Comparison of ENCODE assay signal across 28 cellular contexts in the genomic region with DNA sequence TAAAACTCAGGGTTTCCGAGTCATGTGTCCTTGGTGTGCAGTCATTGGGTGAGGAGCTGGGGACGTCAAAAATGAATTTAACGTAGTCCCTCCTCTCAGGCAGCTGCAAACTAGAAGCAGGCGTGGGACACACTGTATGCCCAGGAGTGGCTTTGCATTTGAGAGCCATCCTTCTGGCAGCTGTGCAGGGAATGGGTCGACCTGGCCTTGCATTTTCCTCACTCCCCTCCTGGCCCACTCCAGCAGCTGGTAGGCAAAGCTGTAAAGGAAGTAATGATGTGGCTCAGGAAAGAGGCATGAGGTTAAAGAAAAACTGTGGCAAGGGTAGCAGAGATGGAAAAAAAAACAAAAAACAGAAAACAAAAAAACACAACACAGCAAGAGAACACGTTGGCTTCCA. TPM values are rescaled to one million over a fixed set of nuclear protein-coding genes. Genes with fewer than 3 reads are reported as not detected.
A peak's percentile ranks its signal among the peaks of the same experiment; 100 is the strongest.
DNase-seq lines count a peak whose midpoint lies in the region; ATAC-seq and TF ChIP-seq lines count a peak whose summit lies in the region.
"Had no signal": no experiment of that assay in that cellular context is flagged by ENCODE, and none has a peak within 500 bp of the region (broad histone marks: within the 10 kb centered on the region; RNA-seq: fewer than 3 reads in every experiment).

No MANE protein-coding gene starts in this region.

- TF ChIP-seq CTCF in DND-41 (IDR thresholded peaks at IDR 0.05; ENCODE audit: borderline replicate concordance, extremely low read depth, low read length, poor library complexity, severe bottlenecking) = no peak

- no peaks in the 10 kb centered on the region for H3K27me3 ChIP-seq in DND-41 (ENCODE audit: insufficient read depth, low read length, poor library complexity)
- H3K27me3 ChIP-seq: BLaER1 had no signal

- peaks cover 81% of the 10 kb centered on the region for H3K36me3 ChIP-seq in DND-41 (ENCODE audit: insufficient read depth, low read length)

- H3K9ac ChIP-seq in DND-41 (ENCODE audit: low read depth, low read length) = no peak overlapping the region
- H3K9ac ChIP-seq: BLaER1 had no signal

- H3K4me1 ChIP-seq in DND-41 (ENCODE audit: insufficient read depth, low read length) = peaks cover 4% of the 10 kb centered on the region; the same call in 1 of the 2 replicates
- H3K4me1 ChIP-seq: BLaER1 had no signal

- no peak for ATAC-seq in activated T-cell treated with anti-CD3 and anti-CD28 coated beads, Interleukin-2, amount 50 U/mL, for 72 hours (replicated peaks in 1 of 2)
- ATAC-seq in DND-41 (ENCODE audit: insufficient read depth, low read depth) (0 out of 3 replicates have a peak, but pooled peaks have one; percentile 27), GM19397 (IDR thresholded peaks at IDR 0.05; ENCODE audit: unreplicated experiment) (no peak)
- ATAC-seq: K562, Panc1 had no signal

- 0 out of 2 replicates have a peak overlapping the region, but pooled peaks have one; percentile 2 for H3K27ac ChIP-seq in DND-41 (ENCODE audit: low read length)
- H3K27ac ChIP-seq: BLaER1, RWPE1, SK-N-MC had no signal

- no peaks in the 10 kb centered on the region for H3K27me3 Mint-ChIP-seq in activated T-cell treated with anti-CD3 and anti-CD28 coated beads, Interleukin-2, amount 50 U/mL, for 72 hours (ENCODE audit: low read depth)
- H3K27me3 Mint-ChIP-seq: CD4-positive, CD25-positive, alpha-beta regulatory T cell had no signal

- no peaks in the 10 kb centered on the region for H3K9me3 Mint-ChIP-seq in activated T-cell treated with anti-CD3 and anti-CD28 coated beads, Interleukin-2, amount 50 U/mL, for 72 hours

- peaks cover 31% of the 10 kb centered on the region for H4K20me1 ChIP-seq in DND-41 (ENCODE audit: insufficient read depth, low read length)
- H4K20me1 ChIP-seq: BLaER1 had no signal

- H3K4me2 ChIP-seq in DND-41 (ENCODE audit: insufficient read depth, low read length) = no peak overlapping the region
- H3K4me2 ChIP-seq: BLaER1 had no signal

- peaks cover 6 to 19% of the 10 kb centered on the region in 2 donors for H3K36me3 Mint-ChIP-seq in activated T-cell treated with anti-CD3 and anti-CD28 coated beads, Interleukin-2, amount 50 U/mL, for 72 hours (ENCODE audit: insufficient read depth in 2 of 2)

- no peaks in the 10 kb centered on the region for H3K9me3 ChIP-seq in DND-41 (ENCODE audit: insufficient read depth, low read length, severe bottlenecking)

- no peak for DNase-seq in activated T-cell treated with anti-CD3 and anti-CD28 coated beads, Interleukin-2, amount 50 U/mL, for 72 hours
- DNase-seq in activated T-cell treated with anti-CD3 and anti-CD28 coated beads for 4 hours (no peak), DND-41 (no peak), ecto neural progenitor cell (ENCODE audit: low spot score) (peak; percentile 4), ureter (ENCODE audit: low spot score) (peak; percentile 8), mucosa of gallbladder (ENCODE audit: low spot score) (no peak)
- DNase-seq: CD4-positive, CD25-positive, alpha-beta regulatory T cell; COR-L47; DMS53; EL; GDM1; H7; Kasumi-1; NCI-H1092 treated with DMSO at 0.1 percent for 48 hours; NCI-H1436; NCI-H187; NCI-H2081 treated with DMSO at 0.1 percent for 48 hours; NCI-H2171; NCI-H226; NCI-H510A; NCI-H69; SHP77 treated with DMSO at 0.1 percent for 48 hours had no signal

- peaks cover 86% of the 10 kb centered on the region for H3K79me2 ChIP-seq in DND-41 (ENCODE audit: insufficient read depth, low read length)

- H3K4me3 ChIP-seq in DND-41 (ENCODE audit: low read depth in 1 of 2, low read length in 2 of 2) = no peak overlapping the region
- H3K4me3 ChIP-seq: BLaER1, K562, SK-N-MC had no signal

- H3K4me1 Mint-ChIP-seq in activated T-cell treated with anti-CD3 and anti-CD28 coated beads, Interleukin-2, amount 50 U/mL, for 72 hours (ENCODE audit: low read depth) = peaks cover 25% of the 10 kb centered on the region

- H3K4me3 Mint-ChIP-seq in activated T-cell treated with anti-CD3 and anti-CD28 coated beads, Interleukin-2, amount 50 U/mL, for 72 hours = no peak overlapping the region
- H3K4me3 Mint-ChIP-seq: CD4-positive, CD25-positive, alpha-beta regulatory T cell had no signal

- peak overlapping the region; percentile 47 for H3K27ac Mint-ChIP-seq in activated T-cell treated with anti-CD3 and anti-CD28 coated beads, Interleukin-2, amount 50 U/mL, for 72 hours
- H3K27ac Mint-ChIP-seq: CD4-positive, CD25-positive, alpha-beta regulatory T cell had no signal

- H2AFZ ChIP-seq in DND-41 (ENCODE audit: low read depth, low read length) = no peak overlapping the region

RNA-seq across cellular contexts. Expression of a gene that starts 46.5 kb away (rescaled TPM):
- 10 to 100 TPM; 52.1 to 73.9 TPM for total RNA-seq in activated T-cell treated with anti-CD3 and anti-CD28 coated beads, Interleukin-2, amount 50 U/mL, for 72 hours
- 15.2 TPM for total RNA-seq in ureter
- total RNA-seq in mucosa of gallbladder = 15.4 TPM

Comparison
In these comparisons a context has a peak if more than half of its experiments do, and no peak if none do; other contexts are left out.
1. DNase-seq: peak in ecto neural progenitor cell (single experiment) and ureter (single experiment); none in activated T-cell treated with anti-CD3 and anti-CD28 coated beads, Interleukin-2, amount 50 U/mL, for 72 hours (0 of 2), activated T-cell treated with anti-CD3 and anti-CD28 coated beads for 4 hours (single experiment), DND-41 (single experiment) and mucosa of gallbladder (single experiment).